Comparison of ENCODE assay signal across 8 cellular contexts in the genomic region with DNA sequence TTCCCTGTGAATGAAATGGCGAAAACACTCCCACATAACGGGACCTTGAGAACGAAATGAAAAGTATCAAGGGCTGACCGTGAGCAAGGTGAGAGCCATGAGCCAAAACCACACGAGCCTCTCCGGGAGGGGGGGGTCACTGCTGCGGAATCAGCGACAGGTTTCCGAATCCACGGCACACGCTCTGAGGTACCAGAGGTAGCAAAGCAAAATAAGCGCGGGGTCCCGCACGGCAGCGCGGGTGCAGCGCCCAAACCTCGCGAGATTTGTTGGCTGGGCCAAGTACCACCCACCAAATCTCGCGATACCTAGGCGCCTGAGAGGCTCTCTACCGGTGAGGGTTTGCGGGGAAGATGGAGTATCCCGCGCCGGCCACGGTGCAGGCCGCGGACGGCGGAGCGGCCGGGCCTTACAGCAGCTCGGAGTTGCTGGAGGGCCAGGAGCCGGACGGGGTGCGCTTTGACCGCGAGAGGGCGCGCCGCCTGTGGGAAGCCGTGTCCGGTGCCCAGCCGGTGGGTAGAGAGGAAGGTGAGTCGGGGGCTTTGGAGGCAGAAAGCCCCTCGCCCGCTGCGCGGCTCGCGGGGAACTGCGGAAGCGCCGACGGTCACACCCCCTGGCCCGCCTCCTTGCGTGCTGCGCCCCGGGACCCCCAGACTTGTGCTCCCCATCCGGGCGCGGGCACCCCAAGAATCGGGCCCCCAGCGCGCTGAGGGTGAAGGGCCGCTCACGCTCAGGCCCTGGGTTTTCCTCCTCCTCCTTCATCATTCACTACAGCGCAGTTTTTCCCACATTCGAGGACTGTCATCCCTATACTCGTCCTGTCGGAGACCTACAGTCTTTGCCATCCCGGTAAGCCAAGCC. TPM values are rescaled to one million over a fixed set of nuclear protein-coding genes. Genes with fewer than 3 reads are reported as not detected.
A peak's percentile ranks its signal among the peaks of the same experiment; 100 is the strongest.
DNase-seq lines count a peak whose midpoint lies in the region; ATAC-seq and TF ChIP-seq lines count a peak whose summit lies in the region.

A gene with protein sequence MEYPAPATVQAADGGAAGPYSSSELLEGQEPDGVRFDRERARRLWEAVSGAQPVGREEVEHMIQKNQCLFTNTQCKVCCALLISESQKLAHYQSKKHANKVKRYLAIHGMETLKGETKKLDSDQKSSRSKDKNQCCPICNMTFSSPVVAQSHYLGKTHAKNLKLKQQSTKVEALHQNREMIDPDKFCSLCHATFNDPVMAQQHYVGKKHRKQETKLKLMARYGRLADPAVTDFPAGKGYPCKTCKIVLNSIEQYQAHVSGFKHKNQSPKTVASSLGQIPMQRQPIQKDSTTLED (plus strand): TSS at position 311 of the 861 bp plus-strand sequence. CDS start 43 bp downstream, at position 354.

- CTCF ChIA-PET in HEK293T (lab: Yijun Ruan, JAX), result interaction anchor here (0.5 to 0.8 kb wide), 6 partner anchors 17 to 285 kb away, joined by 3 to 4 read pairs (median 3); no protein-coding TSS in a partner anchor

- POLR2A ChIA-PET in HEK293T (lab: Yijun Ruan, JAX), result interaction anchor here (0.7 to 2.5 kb wide), 9 partner anchors 9 to 327 kb away, joined by 3 to 33 read pairs (median 4); a partner anchor contains a TSS

- peak within 1 kb of the TSS; percentile 73 to 94 (median 90) for H3K27ac ChIP-seq in gastroesophageal sphincter
- peak within 1 kb of the TSS; percentile 84 for H3K27ac ChIP-seq in neutrophil

- TF ChIP-seq POLR2A in gastroesophageal sphincter (IDR thresholded peaks at IDR 0.05), result peak; percentile 55 to 62

- ATAC-seq in gastroesophageal sphincter, result peak; percentile 93

- H3K4me3 ChIP-seq in gastroesophageal sphincter (peak within 1 kb of the TSS; percentile 79 to 87), neutrophil (ENCODE audit: low read depth in 1 of 2, low read length in 1 of 2) (peak within 1 kb of the TSS; percentile 90 to 93)

- TF ChIP-seq CTCF in gastroesophageal sphincter (IDR thresholded peaks at IDR 0.05) (peak in 3 of 4 experiments; percentile 52 to 71 (median 59)), neutrophil (IDR thresholded peaks at IDR 0.05) (peak; percentile 78), subcutaneous adipose tissue (IDR thresholded peaks at IDR 0.05; ENCODE audit: low read depth) (no peak)

- TF ChIP-seq EP300 in gastroesophageal sphincter (IDR thresholded peaks at IDR 0.05), result no peak

- no peaks in the 10 kb centered on the region for H3K27me3 ChIP-seq in gastroesophageal sphincter
- no peaks in the 10 kb centered on the region for H3K27me3 ChIP-seq in neutrophil

- H3K36me3 ChIP-seq in gastroesophageal sphincter, result peaks cover 0 to 5% of the 10 kb centered on the region in 2 donors
- H3K36me3 ChIP-seq in neutrophil, result peaks cover 5% of the 10 kb centered on the region

- H3K4me1 ChIP-seq in gastroesophageal sphincter (peaks cover 0 to 36% (median 8%) of the 10 kb centered on the region in 3 donors), neutrophil (ENCODE audit: control insufficient read depth in 1 of 2, insufficient read depth in 1 of 2, low read depth in 1 of 2, low read length in 1 of 2) (peaks cover 15 to 16% of the 10 kb centered on the region in 2 experiments)

- in situ Hi-C loops in SK-MEL-5 (cut with HindIII; ENCODE audit: low pct_unique_long_range_greater_than_20kb, low sequenced_read_pairs), result no loop called here

- DNase-seq in GM04504 (ENCODE audit: low read depth), result peak; percentile 84
- peak; percentile 100 for DNase-seq in HEK293T (ENCODE audit: extremely low spot score)
- peak; percentile 98 for DNase-seq in NAMALWA (ENCODE audit: low spot score)
- peak; percentile 86 for DNase-seq in SK-MEL-5 (ENCODE audit: low read depth, low spot score)
- peak; percentile 90 for DNase-seq in activated naive CD4-positive, alpha-beta T cell treated with Interleukin-2 at 50 U/mL for 16 hours

- 0% methylated on average over 10 to 24 of the region's 75 CpGs for WGBS in gastroesophageal sphincter (ENCODE audit: low coverage in 1 of 2), 2 donors

- no peaks in the 10 kb centered on the region for H3K9me3 ChIP-seq in gastroesophageal sphincter
- H3K9me3 ChIP-seq in neutrophil, result no peaks in the 10 kb centered on the region

TF ChIP-seq in HEK293T, 16 proteins besides CTCF, POLR2A, EP300 and RAD21:
- TF ChIP-seq SP1 (IDR thresholded peaks at IDR 0.05) (peak; percentile 75; the same call in 1 of the 2 replicates), L3MBTL2 (conservative IDR thresholded peaks at IDR 0.05) (peak; percentile 72), FOXM1 (IDR thresholded peaks at IDR 0.05; ENCODE audit: borderline replicate concordance) (no peak), ELF4 (IDR thresholded peaks at IDR 0.05) (no peak), NFRKB (IDR thresholded peaks at IDR 0.05) (peak; percentile 30; the same call in 1 of the 2 replicates), SUZ12 (IDR thresholded peaks at IDR 0.05) (no peak), LEF1 (IDR thresholded peaks at IDR 0.05; ENCODE audit: borderline replicate concordance) (no peak), BHLHE40 (IDR thresholded peaks at IDR 0.05; ENCODE audit: borderline replicate concordance) (no peak), HDGF (IDR thresholded peaks at IDR 0.05; ENCODE audit: borderline replicate concordance) (no peak), CTBP1 (IDR thresholded peaks at IDR 0.05; ENCODE audit: borderline replicate concordance) (no peak; the same call in 1 of the 2 replicates), FOXK2 (IDR thresholded peaks at IDR 0.05) (no peak), ZNF384 (IDR thresholded peaks at IDR 0.05) (no peak), ARNT (IDR thresholded peaks at IDR 0.05) (no peak), FOXA1 (IDR thresholded peaks at IDR 0.05) (no peak), TARDBP (IDR thresholded peaks at IDR 0.05) (no peak)
- TF ChIP-seq, protein P1, sequence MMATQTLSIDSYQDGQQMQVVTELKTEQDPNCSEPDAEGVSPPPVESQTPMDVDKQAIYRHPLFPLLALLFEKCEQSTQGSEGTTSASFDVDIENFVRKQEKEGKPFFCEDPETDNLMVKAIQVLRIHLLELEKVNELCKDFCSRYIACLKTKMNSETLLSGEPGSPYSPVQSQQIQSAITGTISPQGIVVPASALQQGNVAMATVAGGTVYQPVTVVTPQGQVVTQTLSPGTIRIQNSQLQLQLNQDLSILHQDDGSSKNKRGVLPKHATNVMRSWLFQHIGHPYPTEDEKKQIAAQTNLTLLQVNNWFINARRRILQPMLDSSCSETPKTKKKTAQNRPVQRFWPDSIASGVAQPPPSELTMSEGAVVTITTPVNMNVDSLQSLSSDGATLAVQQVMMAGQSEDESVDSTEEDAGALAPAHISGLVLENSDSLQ (IDR thresholded peaks at IDR 0.05), result no peak

RNA-seq across cellular contexts. Expression of the gene that starts here (rescaled TPM):
- 9.0 and 9.2 TPM in 2 replicates for total RNA-seq in SK-MEL-5 (2014; rRNA removed; shearing (Covaris generic))
- polyA plus RNA-seq in SK-MEL-5 (2015; cell fraction: cytosol; rRNA removed), result 7.9 and 9.1 TPM in 2 replicates
- 11.8 and 15.1 TPM in 2 replicates for polyA plus RNA-seq in SK-MEL-5 (2015; cell fraction: nucleus; rRNA removed)
- total RNA-seq in gastroesophageal sphincter (10 to 100 TPM; 12.9 to 16.9 (median 14.2) TPM), subcutaneous adipose tissue (10 to 100 TPM in 3 of 4 donors, 1 to 10 TPM in 1; 8.5 to 13.3 (median 12.3) TPM)

Comparison
In these comparisons a context has a peak if more than half of its experiments do, and no peak if none do; other contexts are left out.
1. Peak in every context shown above with its lines: DNase-seq, ATAC-seq, H3K4me3 ChIP-seq and H3K27ac ChIP-seq.